23 cellular contexts compared by ENCODE assay signal in genomic region chr20:47249913-47250312, GRCh38.
"Had no signal": no experiment of that assay in that cellular context is flagged by ENCODE, and none has a peak within 500 bp of the region (broad histone marks: within the 10 kb centered on the region; RNA-seq: fewer than 3 reads in every experiment).

No MANE protein-coding gene starts in this region.

- H3K27ac ChIP-seq: breast epithelium had no signal

- H3K4me3 Mint-ChIP-seq: activated B cell treated with CpG ODN at 0.5 μM for 24 hours; activated CD4-positive, alpha-beta memory T cell treated with anti-CD3 and anti-CD28 coated beads for 36 hours; activated CD4-positive, alpha-beta T cell treated with anti-CD3 and anti-CD28 coated beads, Interleukin-2, amount 10 ng/mL, durations not matched to agents 24 days and 14 days; activated naive CD4-positive, alpha-beta T cell treated with anti-CD3 and anti-CD28 coated beads, Interleukin-2, amount 50 U/mL, for 24 hours; T-helper 17 cell had no signal

- H3K4me3 ChIP-seq: breast epithelium had no signal

- ATAC-seq: PC-3, T-helper 17 cell had no signal

- H3K27me3 ChIP-seq: breast epithelium had no signal

- H3K4me1 ChIP-seq: breast epithelium had no signal

- H3K27ac Mint-ChIP-seq: activated CD4-positive, alpha-beta memory T cell treated with anti-CD3 and anti-CD28 coated beads for 36 hours; activated naive CD4-positive, alpha-beta T cell treated with anti-CD3 and anti-CD28 coated beads, Interleukin-2, amount 50 U/mL, for 24 hours; T-helper 17 cell had no signal

- H3K9me3 ChIP-seq: breast epithelium had no signal

- H3K9me3 Mint-ChIP-seq: activated B cell treated with CpG ODN at 0.5 μM for 24 hours; activated CD4-positive, alpha-beta memory T cell treated with anti-CD3 and anti-CD28 coated beads for 36 hours; activated CD4-positive, alpha-beta T cell treated with anti-CD3 and anti-CD28 coated beads, Interleukin-2, amount 10 ng/mL, durations not matched to agents 24 days and 14 days; activated naive CD4-positive, alpha-beta T cell treated with anti-CD3 and anti-CD28 coated beads, Interleukin-2, amount 50 U/mL, for 24 hours had no signal

- H3K27me3 Mint-ChIP-seq: activated B cell treated with CpG ODN at 0.5 μM for 24 hours; activated CD4-positive, alpha-beta memory T cell treated with anti-CD3 and anti-CD28 coated beads for 36 hours; activated CD4-positive, alpha-beta T cell treated with anti-CD3 and anti-CD28 coated beads, Interleukin-2, amount 10 ng/mL, durations not matched to agents 24 days and 14 days; activated naive CD4-positive, alpha-beta T cell treated with anti-CD3 and anti-CD28 coated beads, Interleukin-2, amount 50 U/mL, for 24 hours; T-helper 17 cell had no signal

- DNase-seq: activated B cell treated with CpG ODN at 0.5 μM for 24 hours; activated CD4-positive, alpha-beta memory T cell treated with anti-CD3 and anti-CD28 coated beads for 36 hours; activated CD4-positive, alpha-beta T cell treated with anti-CD3 and anti-CD28 coated beads for 1 hour; activated CD4-positive, alpha-beta T cell treated with anti-CD3 and anti-CD28 coated beads, Interleukin-2, amount 10 ng/mL, durations not matched to agents 24 days and 14 days; activated CD8-positive, alpha-beta memory T cell treated with anti-CD3 and anti-CD28 coated beads for 24 hours; activated effector memory CD4-positive, alpha-beta T cell treated with Interleukin-2 at 50 U/mL for 16 hours; activated naive CD4-positive, alpha-beta T cell; aorta; caudate nucleus; Karpas-422; MM.1S; NCI-H1105; NCI-H1436; NCI-H1694 treated with DMSO at 0.1 percent for 48 hours; NCI-H2029 treated with DMSO at 0.1 percent for 48 hours; NCI-H510A treated with DMSO at 0.1 percent for 48 hours; NCI-H69; PC-3; SIG-M5; T-helper 17 cell; T-helper 9 cell had no signal
